In genomic region chr3:170154569-170155143, GRCh38 we compare ENCODE assay signal across 2 cellular contexts.
TF ChIP-seq lines count a peak whose summit lies in the region.

No MANE protein-coding gene starts in this region.

TF ChIP-seq in IMR-90, 13 proteins besides CTCF, POLR2A, EP300 and RAD21:
- TF ChIP-seq ELK1 (IDR thresholded peaks at IDR 0.05; ENCODE audit: borderline replicate concordance, low read depth, low read length), result no peak
- no peak for TF ChIP-seq CHD1 (IDR thresholded peaks at IDR 0.05; ENCODE audit: low read depth, low read length)
- no peak for TF ChIP-seq MAZ (IDR thresholded peaks at IDR 0.05; ENCODE audit: borderline replicate concordance, low read depth, low read length)
- TF ChIP-seq BHLHE40 (IDR thresholded peaks at IDR 0.05; ENCODE audit: low read depth, low read length), result no peak
- no peak for TF ChIP-seq CEBPB (IDR thresholded peaks at IDR 0.05; ENCODE audit: low read depth, low read length)
- no peak for TF ChIP-seq NFE2L2 (IDR thresholded peaks at IDR 0.05; ENCODE audit: low read depth, low read length)
- TF ChIP-seq MXI1 (IDR thresholded peaks at IDR 0.05; ENCODE audit: borderline replicate concordance, low read depth, low read length), result no peak
- TF ChIP-seq RCOR1 (IDR thresholded peaks at IDR 0.05; ENCODE audit: insufficient replicate concordance, low read length), result no peak
- TF ChIP-seq SMC3 (IDR thresholded peaks at IDR 0.05; ENCODE audit: low read depth, low read length), result no peak
- TF ChIP-seq MAFK (IDR thresholded peaks at IDR 0.05; ENCODE audit: low read depth, low read length), result no peak
- TF ChIP-seq FOS (IDR thresholded peaks at IDR 0.05; ENCODE audit: low read depth, low read length), result no peak
- TF ChIP-seq RFX5 (IDR thresholded peaks at IDR 0.05; ENCODE audit: low read depth, low read length), result no peak
- no peak for TF ChIP-seq USF2 (IDR thresholded peaks at IDR 0.05; ENCODE audit: low read depth, low read length)

TF ChIP-seq in GM12878, 131 proteins besides CTCF, POLR2A, EP300 and RAD21 (continues in another document):
- no peak for TF ChIP-seq ZBTB40 (IDR thresholded peaks at IDR 0.05; ENCODE audit: borderline replicate concordance)
- TF ChIP-seq STAT1 (conservative IDR thresholded peaks at IDR 0.05), result no peak
- no peak for TF ChIP-seq ZBTB4 (CRISPR knock-in tag; IDR thresholded peaks at IDR 0.05)
- TF ChIP-seq RBBP5 (conservative IDR thresholded peaks at IDR 0.05), result no peak
- TF ChIP-seq MEF2A (IDR thresholded peaks at IDR 0.05; ENCODE audit: insufficient read depth, low read depth, low read length), result peak; percentile 60; the same call in 1 of the 2 replicates
- TF ChIP-seq IKZF2 (IDR thresholded peaks at IDR 0.05), result peak; percentile 62 to 67
- TF ChIP-seq ESRRA (IDR thresholded peaks at IDR 0.05; ENCODE audit: low read length), result no peak
- TF ChIP-seq MTA2 (IDR thresholded peaks at IDR 0.05; ENCODE audit: low read depth), result peak; percentile 78
- TF ChIP-seq SUZ12 (IDR thresholded peaks at IDR 0.05; ENCODE audit: unreplicated experiment), result no peak
- no peak for TF ChIP-seq USF1 (IDR thresholded peaks at IDR 0.05; ENCODE audit: borderline replicate concordance, extremely low read length, insufficient read depth, low read depth, low read length)
- TF ChIP-seq CREM (IDR thresholded peaks at IDR 0.05; ENCODE audit: low read depth), result peak; percentile 46; the same call in 1 of the 2 replicates
- 0 out of 2 replicates have a peak, but pooled peaks have one; percentile 32 for TF ChIP-seq RCOR1 (conservative IDR thresholded peaks at IDR 0.05; ENCODE audit: low read depth, low read length)
- TF ChIP-seq TBL1XR1 (IDR thresholded peaks at IDR 0.05; ENCODE audit: low read depth, low read length), result no peak
- no peak for TF ChIP-seq E4F1 (IDR thresholded peaks at IDR 0.05; ENCODE audit: borderline replicate concordance, partially characterized antibody)
- no peak for TF ChIP-seq POLR2AphosphoS2 (IDR thresholded peaks at IDR 0.05; ENCODE audit: low read depth, low read length)
- no peak for TF ChIP-seq WRNIP1 (IDR thresholded peaks at IDR 0.05; ENCODE audit: borderline replicate concordance, low read depth, low read length)
- no peak for TF ChIP-seq EGR1 (IDR thresholded peaks at IDR 0.05; ENCODE audit: borderline replicate concordance in 1 of 2, low read depth in 2 of 2, low read length in 2 of 2)
- TF ChIP-seq JUNB (IDR thresholded peaks at IDR 0.05), result no peak
- TF ChIP-seq EED (IDR thresholded peaks at IDR 0.05; ENCODE audit: low read depth), result peak; percentile 49; the same call in 1 of the 2 replicates
- no peak for TF ChIP-seq NFYA (IDR thresholded peaks at IDR 0.05; ENCODE audit: borderline replicate concordance, low read depth, low read length)
- 0 out of 2 replicates have a peak, but pooled peaks have one; percentile 37 for TF ChIP-seq ZNF687 (IDR thresholded peaks at IDR 0.05)
- TF ChIP-seq TCF7 (IDR thresholded peaks at IDR 0.05; ENCODE audit: borderline replicate concordance), result peak; percentile 87
- TF ChIP-seq SPI1 (IDR thresholded peaks at IDR 0.05; ENCODE audit: borderline replicate concordance, insufficient read depth, low read depth, low read length), result peak; percentile 99
- TF ChIP-seq SMAD5 (IDR thresholded peaks at IDR 0.05; ENCODE audit: low read depth), result no peak
- TF ChIP-seq HDGF (IDR thresholded peaks at IDR 0.05), result peak; percentile 81
- TF ChIP-seq TCF12 (IDR thresholded peaks at IDR 0.05; ENCODE audit: low read depth, low read length), result 0 out of 2 replicates have a peak, but pooled peaks have one; percentile 44
- TF ChIP-seq KDM1A (IDR thresholded peaks at IDR 0.05; ENCODE audit: borderline replicate concordance), result no peak
- peak; percentile 64 for TF ChIP-seq MEF2B (IDR thresholded peaks at IDR 0.05; ENCODE audit: partially characterized antibody, poor library complexity, severe bottlenecking)
- TF ChIP-seq MLLT1 (IDR thresholded peaks at IDR 0.05), result peak; percentile 50; the same call in 1 of the 2 replicates
- TF ChIP-seq RELB (IDR thresholded peaks at IDR 0.05; ENCODE audit: low read depth), result 0 out of 2 replicates have a peak, but pooled peaks have one; percentile 23
- peak; percentile 71 for TF ChIP-seq NFIC (IDR thresholded peaks at IDR 0.05; ENCODE audit: low read depth, low read length)
- TF ChIP-seq CBX5 (IDR thresholded peaks at IDR 0.05; ENCODE audit: low read depth), result no peak
- peak; percentile 66; the same call in 1 of the 2 replicates for TF ChIP-seq FOXM1 (IDR thresholded peaks at IDR 0.05; ENCODE audit: low read depth, low read length)
- TF ChIP-seq ATF2 (IDR thresholded peaks at IDR 0.05; ENCODE audit: low read length), result peak; percentile 57; the same call in 1 of the 2 replicates
